Comparison of ENCODE assay signal across 8 cellular contexts in genomic region chr9:1939926-1940368, GRCh38.
DNase-seq lines count a peak whose midpoint lies in the region; ATAC-seq and TF ChIP-seq lines count a peak whose summit lies in the region.

No MANE protein-coding gene starts in this region.

- H3K36me3 ChIP-seq in Peyer's patch = no peaks in the 10 kb centered on the region
- H3K36me3 ChIP-seq in mammary epithelial cell (ENCODE audit: insufficient read depth, low read length) = no peaks in the 10 kb centered on the region
- H3K36me3 ChIP-seq in naive thymus-derived CD4-positive, alpha-beta T cell (ENCODE audit: control insufficient read depth in 2 of 3, insufficient read depth in 3 of 3, low read length in 3 of 3) = no peaks in the 10 kb centered on the region

- H3K27ac Mint-ChIP-seq in naive thymus-derived CD4-positive, alpha-beta T cell = no peak overlapping the region

- H3K4me2 ChIP-seq in mammary epithelial cell (ENCODE audit: insufficient read depth, low read depth, low read length) = no peak overlapping the region

- peaks cover 0 to 3% (median 0%) of the 10 kb centered on the region in 11 donors for H3K9me3 Mint-ChIP-seq in naive thymus-derived CD4-positive, alpha-beta T cell

- H3K27me3 ChIP-seq in Peyer's patch (no peaks in the 10 kb centered on the region), mammary epithelial cell (ENCODE audit: insufficient read depth, low read length) (no peaks in the 10 kb centered on the region)
- no peaks in the 10 kb centered on the region for H3K27me3 ChIP-seq in naive thymus-derived CD4-positive, alpha-beta T cell (ENCODE audit: control insufficient read depth in 2 of 2, insufficient read depth in 2 of 2, low read length in 2 of 2)

- dilution Hi-C loops in mammary epithelial cell (cut with HindIII; ENCODE audit: low sequenced_read_pairs) = no loop called here

- no peaks in the 10 kb centered on the region for H4K20me1 ChIP-seq in mammary epithelial cell (ENCODE audit: insufficient read depth, low read length)

- POLR2A ChIA-PET in naive thymus-derived CD4-positive, alpha-beta T cell (lab: Charles Lee) = interaction anchor here (0.6 to 0.9 kb wide), 2 partner anchors 30 to 77 kb away, joined by 3 read pairs; no protein-coding TSS in a partner anchor

- H3K4me1 ChIP-seq in Peyer's patch (no peaks in the 10 kb centered on the region), mammary epithelial cell (ENCODE audit: insufficient read depth, low read length) (no peaks in the 10 kb centered on the region)
- no peaks in the 10 kb centered on the region for H3K4me1 ChIP-seq in naive thymus-derived CD4-positive, alpha-beta T cell (ENCODE audit: control insufficient read depth in 2 of 2, insufficient read depth in 2 of 2, low read length in 2 of 2)

- BruUV-seq in mammary epithelial cell (replicated peaks; lab: Mats Ljungman, UMichigan) = no TSS peak

- H3K27ac ChIP-seq in Peyer's patch (no peak overlapping the region), mammary epithelial cell (ENCODE audit: insufficient read depth, low read depth, low read length) (no peak overlapping the region)
- no peak overlapping the region for H3K27ac ChIP-seq in naive thymus-derived CD4-positive, alpha-beta T cell (ENCODE audit: low read depth, low read length)

- CTCF ChIA-PET in mammary epithelial cell (lab: Charles Lee; ENCODE audit: low non-redundant PET) = no interaction called here
- CTCF ChIA-PET in naive thymus-derived CD4-positive, alpha-beta T cell (lab: Charles Lee) = interaction anchor here (0.5 to 1.5 kb wide), 5 partner anchors 10 to 148 kb away, joined by 3 to 4 read pairs (median 3); no protein-coding TSS in a partner anchor

- H2AFZ ChIP-seq in mammary epithelial cell (ENCODE audit: low read depth, low read length) = no peak overlapping the region

- peaks cover 0 to 5% (median 0%) of the 10 kb centered on the region in 7 donors for H3K4me1 Mint-ChIP-seq in naive thymus-derived CD4-positive, alpha-beta T cell

- peak; percentile 76 for ATAC-seq in GM21529 (IDR thresholded peaks at IDR 0.05; ENCODE audit: unreplicated experiment)
- peak; percentile 70 for ATAC-seq in naive thymus-derived CD4-positive, alpha-beta T cell

- H3K79me2 ChIP-seq in mammary epithelial cell (ENCODE audit: insufficient read depth, low read length) = no peaks in the 10 kb centered on the region

- WGBS in mammary epithelial cell (ENCODE audit: low coverage, missing lambda C conversion rate) = 42% methylated on average over 7 of the region's 7 CpGs

- H3K9ac ChIP-seq in mammary epithelial cell (ENCODE audit: insufficient read depth, low read length) = no peak overlapping the region

- peaks cover 0 to 11% (median 6%) of the 10 kb centered on the region in 5 donors for H3K27me3 Mint-ChIP-seq in naive thymus-derived CD4-positive, alpha-beta T cell

- H3K9me3 ChIP-seq in Peyer's patch (no peaks in the 10 kb centered on the region), mammary epithelial cell (replicated peaks; ENCODE audit: insufficient read depth, low read length) (no peaks in the 10 kb centered on the region)
- H3K9me3 ChIP-seq in naive thymus-derived CD4-positive, alpha-beta T cell (ENCODE audit: control insufficient read depth in 2 of 3, low read length in 3 of 3) = no peaks in the 10 kb centered on the region

- TF ChIP-seq POLR2A in Peyer's patch (IDR thresholded peaks at IDR 0.05) = no peak

- DNase-seq in NCI-H2107 treated with DMSO at 0.1 percent for 48 hours (lab: John Stamatoyannopoulos, UW; ENCODE audit: unreplicated experiment) (peak; percentile 48), NCI-H2107 (lab: John Stamatoyannopoulos, UW) (no peak), HPDE6-E6E7 (ENCODE audit: extremely low spot score) (peak; percentile 8), Peyer's patch (peak in 2 of 3 donors; percentile 22 to 52), mammary epithelial cell (peak; percentile 30)
- DNase-seq in naive thymus-derived CD4-positive, alpha-beta T cell = peak in 6 of 9 donors; percentile 19 to 44 (median 26)
- no peak for DNase-seq in effector CD4-positive, alpha-beta T cell

- no peaks in the 10 kb centered on the region for H3K36me3 Mint-ChIP-seq in naive thymus-derived CD4-positive, alpha-beta T cell

- intact Hi-C loops in mammary epithelial cell (cut with micrococcal nuclease) = loop anchor here (2.0 to 5.0 kb wide), 2 partner anchors 77 to 147 kb away; partner anchors contain the start of gene SMARCA2
- intact Hi-C loops in naive thymus-derived CD4-positive, alpha-beta T cell (cut with micrococcal nuclease) = loop anchor here (5.0 kb wide), 2 partner anchors 77 to 147 kb away; partner anchors contain the start of gene SMARCA2 (in 1 of the 2)

- TF ChIP-seq CTCF in Peyer's patch (IDR thresholded peaks at IDR 0.05) = peak in 5 of 6 experiments; percentile 2 to 61 (median 39)
- peak; percentile 79 to 86 for TF ChIP-seq CTCF in mammary epithelial cell (conservative IDR thresholded peaks at IDR 0.05 in 1 of 2, IDR thresholded peaks at IDR 0.05 in 1 of 2; ENCODE audit: extremely low read depth in 1 of 2, insufficient read depth in 1 of 2, low read depth in 1 of 2, low read length in 2 of 2)

- in situ Hi-C loops in mammary epithelial cell (cut with MboI; ENCODE audit: low sequenced_read_pairs in 2 of 2) = no loop called here

- H3K4me3 ChIP-seq in Peyer's patch (no peak overlapping the region), mammary epithelial cell (replicated peaks in 1 of 3; ENCODE audit: insufficient read depth in 1 of 3, low read depth in 2 of 3, low read length in 3 of 3) (no peak overlapping the region)
- H3K4me3 ChIP-seq in naive thymus-derived CD4-positive, alpha-beta T cell (ENCODE audit: low read length) = no peak overlapping the region

- no peak overlapping the region for H3K4me3 Mint-ChIP-seq in naive thymus-derived CD4-positive, alpha-beta T cell

Comparison
In these comparisons a context has a peak if more than half of its experiments do, and no peak if none do; other contexts are left out.
1. DNase-seq: peak in NCI-H2107 treated with DMSO at 0.1 percent for 48 hours (single experiment), HPDE6-E6E7 (single experiment), Peyer's patch (2 of 3), mammary epithelial cell (single experiment) and naive thymus-derived CD4-positive, alpha-beta T cell (6 of 9); none in NCI-H2107 (single experiment) and effector CD4-positive, alpha-beta T cell (single experiment).